21 cellular contexts compared by ENCODE assay signal in genomic region chr3:5262507-5262906, GRCh38.
"Had no signal": no experiment of that assay in that cellular context is flagged by ENCODE, and none has a peak within 500 bp of the region (broad histone marks: within the 10 kb centered on the region; RNA-seq: fewer than 3 reads in every experiment).

No MANE protein-coding gene starts in this region.

- H3K9me3 ChIP-seq: Peyer's patch, SJCRH30 had no signal

- H3K27ac ChIP-seq: KMS-11, PC-9, Peyer's patch, SJCRH30 had no signal

- H3K4me1 ChIP-seq: Peyer's patch, SJCRH30 had no signal

- ATAC-seq: HepG2, Right ventricle myocardium inferior, SK-N-SH treated with all-trans-retinoic acid at 6 μM for 48 hours had no signal

- H3K4me3 ChIP-seq: PC-9, Peyer's patch, SJCRH30 had no signal

- H3K27me3 ChIP-seq: Peyer's patch, SJCRH30 had no signal

- H3K36me3 ChIP-seq: Peyer's patch, SJCRH30 had no signal

- H3K4me2 ChIP-seq: KMS-11, PC-9 had no signal

- DNase-seq: IMR-90, Kasumi-1, MM.1S, NCI-H1092 treated with DMSO at 0.1 percent for 48 hours, NCI-H1436, NCI-H187, NCI-H2029, NCI-H2081 treated with DMSO at 0.1 percent for 48 hours, NCI-H2227 treated with DMSO at 0.1 percent for 48 hours, NCI-H524, NCI-H69, NCI-H774, OCI-M1, PC-9, Peyer's patch, SHP77 treated with DMSO at 0.1 percent for 48 hours, SJCRH30 had no signal

- H3K9ac ChIP-seq: KMS-11 had no signal

- H2AFZ ChIP-seq: PC-9 had no signal
